ENCODE assay signal across 10 cellular contexts in the genomic region with DNA sequence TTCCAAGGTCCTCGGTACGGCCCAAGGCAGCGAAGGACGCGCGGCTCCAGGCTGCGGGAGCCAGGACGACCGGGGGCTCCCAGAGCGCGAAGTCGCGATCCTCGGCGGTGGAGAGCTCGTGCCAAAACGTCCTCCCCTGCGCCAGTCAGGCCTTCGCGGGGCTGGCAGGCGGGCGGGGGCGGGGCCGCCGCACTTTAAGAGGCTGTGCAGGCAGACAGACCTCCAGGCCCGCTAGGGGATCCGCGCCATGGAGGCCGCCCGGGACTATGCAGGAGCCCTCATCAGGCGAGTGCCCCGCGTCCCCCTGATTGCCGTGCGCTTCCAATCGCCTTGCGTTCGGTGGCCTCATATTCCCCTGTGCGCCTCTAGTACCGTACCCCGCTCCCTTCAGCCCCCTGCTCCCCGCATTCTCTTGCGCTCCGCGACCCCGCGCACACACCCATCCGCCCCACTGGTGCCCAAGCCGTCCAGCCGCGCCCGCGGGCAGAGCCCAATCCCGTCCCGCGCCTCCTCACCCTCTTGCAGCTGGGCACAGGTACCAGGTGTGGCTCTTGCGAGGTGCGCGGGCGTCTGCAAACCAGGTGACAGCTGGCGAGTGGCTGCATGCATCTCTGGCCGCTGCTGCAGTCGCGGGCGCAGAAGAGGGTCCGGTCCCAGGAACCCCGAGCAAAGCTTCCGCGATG. TPM values are rescaled to one million over a fixed set of nuclear protein-coding genes. Genes with fewer than 3 reads are reported as not detected.
DNase-seq lines count a peak whose midpoint lies in the region; ATAC-seq and TF ChIP-seq lines count a peak whose summit lies in the region.
"Had no signal": no experiment of that assay in that cellular context is flagged by ENCODE, and none has a peak within 500 bp of the region (broad histone marks: within the 10 kb centered on the region; RNA-seq: fewer than 3 reads in every experiment).

Gene CIDEA, plus strand, starts transcription at position 225 of the 683 bp plus-strand sequence. Its CDS starts 23 bp downstream, at position 248.

- no peak within 1 kb of the TSS for H3K27ac Mint-ChIP-seq in neural crest cell (ENCODE audit: unreplicated experiment)
- H3K27ac Mint-ChIP-seq: HFFc6 had no signal

- H3K4me3 Mint-ChIP-seq in neural crest cell = peak within 1 kb of the TSS; percentile 78
- H3K4me3 Mint-ChIP-seq: HFFc6 had no signal

- peaks cover 22% of the 10 kb centered on the region for H3K4me1 Mint-ChIP-seq in neural crest cell

- no peaks in the 10 kb centered on the region for H3K9me3 Mint-ChIP-seq in neural crest cell
- H3K9me3 Mint-ChIP-seq: HFFc6 had no signal

- no peaks in the 10 kb centered on the region for H3K36me3 Mint-ChIP-seq in neural crest cell (ENCODE audit: low read depth)

- H3K4me3 ChIP-seq in foreskin fibroblast (ENCODE audit: low read depth in 1 of 2, low read length in 2 of 2) = peak within 1 kb of the TSS; percentile 28 to 41

- ATAC-seq in GM21390 (IDR thresholded peaks at IDR 0.05; ENCODE audit: unreplicated experiment) (no peak), GM21360 (IDR thresholded peaks at IDR 0.05; ENCODE audit: unreplicated experiment) (no peak), GM21737 (IDR thresholded peaks at IDR 0.05; ENCODE audit: unreplicated experiment) (no peak)

- peaks cover 86% of the 10 kb centered on the region for H3K27me3 Mint-ChIP-seq in neural crest cell (ENCODE audit: low read depth)

- TF ChIP-seq CTCF in foreskin fibroblast (IDR thresholded peaks at IDR 0.05; ENCODE audit: low read depth, low read length) (no peak), neural crest cell (conservative IDR thresholded peaks at IDR 0.05) (no peak)

- DNase-seq in AG08396 (ENCODE audit: low spot score) (peak; percentile 57), NCI-H510A treated with DMSO at 0.1 percent for 48 hours (lab: John Stamatoyannopoulos, UW) (peak; percentile 1), foreskin fibroblast (peak; percentile 5 to 63), neural crest cell (ENCODE audit: low read depth, low spot score) (peak; percentile 36), cortex of kidney (lab: John Stamatoyannopoulos, UW) (no peak)
- DNase-seq: HFFc6, NCI-H1694 had no signal

RNA-seq across cellular contexts. Expression of gene CIDEA, which starts in this region (rescaled TPM):
- total RNA-seq in neural crest cell = not detected in 2 replicates
- total RNA-seq: HFFc6 had no signal

Comparison
In these comparisons a context has a peak if more than half of its experiments do, and no peak if none do; other contexts are left out.
1. Peak in DNase-seq in neural crest cell; RNA of the gene not detected or under 1 TPM.